Comparison of ENCODE assay signal across 26 cellular contexts in genomic region chr5:142310803-142311202, GRCh38. TPM values are rescaled to one million over a fixed set of nuclear protein-coding genes. Genes with fewer than 3 reads are reported as not detected.
"Had no signal": no experiment of that assay in that cellular context is flagged by ENCODE, and none has a peak within 500 bp of the region (broad histone marks: within the 10 kb centered on the region; RNA-seq: fewer than 3 reads in every experiment).

No MANE protein-coding gene starts in this region.

- H3K27ac ChIP-seq: dorsolateral prefrontal cortex, esophagus squamous epithelium, upper lobe of right lung had no signal

- H3K36me3 Mint-ChIP-seq: activated naive CD8-positive, alpha-beta T cell; memory B cell had no signal

- H3K27ac Mint-ChIP-seq: activated B cell treated with CpG ODN at 0.5 μM for 24 hours; activated CD4-positive, alpha-beta T cell treated with anti-CD3 and anti-CD28 coated beads for 36 hours; activated naive CD8-positive, alpha-beta T cell; activated T-cell treated with anti-CD3 and anti-CD28 coated beads, Interleukin-2, amount 50 U/mL, for 24 hours; activated T-helper 17 cell treated with anti-CD3 and anti-CD28 coated beads, Interleukin-2, amount 50 U/mL, for 72 hours; effector memory CD8-positive, alpha-beta T cell; memory B cell; progenitor cell of endocrine pancreas; T-helper 1 cell treated with Interleukin-12 subunit alpha and Interleukin-12 subunit beta and Interleukin-4 antibody, amounts not matched to agents 30 μg/mL and 1 μg/mL, for 36 hours had no signal

- DNase-seq: activated B cell treated with CpG ODN at 0.5 μM for 24 hours; activated CD4-positive, alpha-beta T cell treated with anti-CD3 and anti-CD28 coated beads for 36 hours; activated CD4-positive, alpha-beta T cell treated with anti-CD3 and anti-CD28 coated beads, Interleukin-2, amount 50 U/mL, for 4 hours; activated CD8-positive, alpha-beta memory T cell treated with anti-CD3 and anti-CD28 coated beads for 24 hours; activated CD8-positive, alpha-beta memory T cell treated with anti-CD3 and anti-CD28 coated beads, Interleukin-2, amount 50 U/mL, for 4 hours; activated T-cell treated with anti-CD3 and anti-CD28 coated beads, Interleukin-2, amount 50 U/mL, for 24 hours; dorsolateral prefrontal cortex; effector memory CD8-positive, alpha-beta T cell; esophagus squamous epithelium; heart left ventricle; islet precursor cell; left cardiac atrium; mucosa of descending colon; retina; stimulated activated CD4-positive, alpha-beta T cell treated with anti-CD3 and anti-CD28 coated beads, Interleukin-4, amount 100 ng/mL, for 24 hours; stimulated activated naive CD8-positive, alpha-beta T cell treated with anti-CD3 and anti-CD28 coated beads, Interleukin-15, Interleukin-2, amounts not matched to agents 100 U/mL and 50 U/mL, for 24 hours; T1000; upper lobe of right lung had no signal

- FAIRE-seq: astrocyte, colon had no signal

- ATAC-seq: activated CD4-positive, alpha-beta T cell treated with anti-CD3 and anti-CD28 coated beads for 36 hours; activated T-helper 17 cell treated with anti-CD3 and anti-CD28 coated beads, Interleukin-2, amount 50 U/mL, for 72 hours; effector memory CD8-positive, alpha-beta T cell; heart left ventricle; left cardiac atrium; mucosa of descending colon; stimulated activated naive CD8-positive, alpha-beta T cell treated with anti-CD3 and anti-CD28 coated beads, Interleukin-15, Interleukin-2, amounts not matched to agents 100 U/mL and 50 U/mL, for 24 hours; upper lobe of right lung had no signal

- H3K9me3 ChIP-seq: esophagus squamous epithelium, heart left ventricle, mucosa of descending colon, upper lobe of right lung had no signal

- H3K27me3 Mint-ChIP-seq: activated CD4-positive, alpha-beta T cell treated with anti-CD3 and anti-CD28 coated beads for 36 hours; activated naive CD8-positive, alpha-beta T cell; activated T-cell treated with anti-CD3 and anti-CD28 coated beads, Interleukin-2, amount 50 U/mL, for 24 hours; activated T-helper 17 cell treated with anti-CD3 and anti-CD28 coated beads, Interleukin-2, amount 50 U/mL, for 72 hours; progenitor cell of endocrine pancreas had no signal

- H3K9me3 Mint-ChIP-seq: activated B cell treated with CpG ODN at 0.5 μM for 24 hours; activated T-cell treated with anti-CD3 and anti-CD28 coated beads, Interleukin-2, amount 50 U/mL, for 24 hours; activated T-helper 17 cell treated with anti-CD3 and anti-CD28 coated beads, Interleukin-2, amount 50 U/mL, for 72 hours; central memory CD8-positive, alpha-beta T cell; effector memory CD8-positive, alpha-beta T cell; memory B cell; T-helper 1 cell treated with Interleukin-12 subunit alpha and Interleukin-12 subunit beta and Interleukin-4 antibody, amounts not matched to agents 30 μg/mL and 1 μg/mL, for 36 hours had no signal

- H3K4me3 Mint-ChIP-seq: activated B cell treated with CpG ODN at 0.5 μM for 24 hours; activated CD4-positive, alpha-beta T cell treated with anti-CD3 and anti-CD28 coated beads for 36 hours; activated naive CD8-positive, alpha-beta T cell; activated T-cell treated with anti-CD3 and anti-CD28 coated beads, Interleukin-2, amount 50 U/mL, for 24 hours; activated T-helper 17 cell treated with anti-CD3 and anti-CD28 coated beads, Interleukin-2, amount 50 U/mL, for 72 hours; central memory CD8-positive, alpha-beta T cell; effector memory CD8-positive, alpha-beta T cell; memory B cell; T-helper 1 cell treated with Interleukin-12 subunit alpha and Interleukin-12 subunit beta and Interleukin-4 antibody, amounts not matched to agents 30 μg/mL and 1 μg/mL, for 36 hours had no signal

- H3K4me3 ChIP-seq: dorsolateral prefrontal cortex, esophagus squamous epithelium, heart left ventricle, mucosa of descending colon, upper lobe of right lung had no signal

- H3K27me3 ChIP-seq: esophagus squamous epithelium, heart left ventricle, upper lobe of right lung had no signal

- H3K4me1 Mint-ChIP-seq: central memory CD8-positive, alpha-beta T cell; memory B cell had no signal

RNA-seq across cellular contexts. Expression of gene SPRY4, which starts 14.0 kb away (rescaled TPM):
- total RNA-seq: activated B cell treated with CpG ODN at 0.5 μM for 24 hours had no signal
